Comparison of ENCODE assay signal across 29 cellular contexts in the genomic region with DNA sequence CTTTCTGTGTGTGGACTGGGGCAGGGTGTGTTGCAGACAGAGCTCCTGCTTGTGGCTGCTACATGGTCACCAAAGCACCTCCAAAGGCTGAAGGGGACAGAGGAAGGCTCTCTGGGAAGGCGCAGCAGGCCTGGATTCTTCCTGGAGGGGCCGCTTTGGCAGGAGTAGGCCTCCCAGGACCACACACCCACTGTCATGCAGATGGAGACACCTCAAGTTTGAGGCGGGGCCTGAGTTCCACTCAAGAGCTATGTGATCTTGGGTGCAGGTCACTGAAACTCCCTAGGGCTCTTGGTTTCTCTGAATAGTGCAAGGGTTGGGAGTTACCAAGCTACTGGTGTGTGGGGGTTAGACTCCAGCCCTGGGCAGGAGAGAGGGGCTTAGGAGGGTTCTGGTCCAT. TPM values are rescaled to one million over a fixed set of nuclear protein-coding genes. Genes with fewer than 3 reads are reported as not detected.
"Had no signal": no experiment of that assay in that cellular context is flagged by ENCODE, and none has a peak within 500 bp of the region (broad histone marks: within the 10 kb centered on the region; RNA-seq: fewer than 3 reads in every experiment).

No MANE protein-coding gene starts in this region.

- ATAC-seq: activated naive CD4-positive, alpha-beta T cell treated with anti-CD3 and anti-CD28 coated beads, Interleukin-2, amount 50 U/mL, for 72 hours; activated naive CD8-positive, alpha-beta T cell treated with anti-CD3 and anti-CD28 coated beads, Interleukin-2, amount 50 U/mL, for 24 hours; activated T-cell treated with anti-CD3 and anti-CD28 coated beads, Interleukin-2, amount 50 U/mL, for 4 hours; body of pancreas; PC-3; T-helper 17 cell had no signal

- H3K27ac Mint-ChIP-seq: activated B cell treated with CpG ODN at 0.5 μM for 24 hours; activated CD4-positive, alpha-beta T cell treated with anti-CD3 and anti-CD28 coated beads, Interleukin-2, amount 10 ng/mL, durations not matched to agents 24 days and 14 days; activated naive CD4-positive, alpha-beta T cell treated with anti-CD3 and anti-CD28 coated beads, Interleukin-2, amount 50 U/mL, for 72 hours; activated naive CD8-positive, alpha-beta T cell treated with anti-CD3 and anti-CD28 coated beads, Interleukin-2, amount 50 U/mL, for 24 hours; T-helper 17 cell had no signal

- H3K36me3 Mint-ChIP-seq: activated naive CD4-positive, alpha-beta T cell treated with anti-CD3 and anti-CD28 coated beads, Interleukin-2, amount 50 U/mL, for 72 hours had no signal

- H3K27me3 Mint-ChIP-seq: activated B cell treated with CpG ODN at 0.5 μM for 24 hours; activated CD4-positive, alpha-beta T cell treated with anti-CD3 and anti-CD28 coated beads, Interleukin-2, amount 10 ng/mL, durations not matched to agents 24 days and 14 days; activated naive CD8-positive, alpha-beta T cell treated with anti-CD3 and anti-CD28 coated beads, Interleukin-2, amount 50 U/mL, for 24 hours; T-helper 17 cell had no signal

- H3K4me3 ChIP-seq: ascending aorta, body of pancreas had no signal

- H3K27me3 ChIP-seq: ascending aorta, body of pancreas had no signal

- H3K4me1 Mint-ChIP-seq: activated B cell treated with CpG ODN at 0.5 μM for 24 hours; activated CD4-positive, alpha-beta T cell treated with anti-CD3 and anti-CD28 coated beads, Interleukin-2, amount 10 ng/mL, durations not matched to agents 24 days and 14 days; activated naive CD8-positive, alpha-beta T cell treated with anti-CD3 and anti-CD28 coated beads, Interleukin-2, amount 50 U/mL, for 24 hours had no signal

- H3K9me3 Mint-ChIP-seq: activated B cell treated with CpG ODN at 0.5 μM for 24 hours; activated CD4-positive, alpha-beta T cell treated with anti-CD3 and anti-CD28 coated beads, Interleukin-2, amount 10 ng/mL, durations not matched to agents 24 days and 14 days; activated naive CD4-positive, alpha-beta T cell treated with anti-CD3 and anti-CD28 coated beads, Interleukin-2, amount 50 U/mL, for 72 hours; activated naive CD8-positive, alpha-beta T cell treated with anti-CD3 and anti-CD28 coated beads, Interleukin-2, amount 50 U/mL, for 24 hours; activated T-cell treated with anti-CD3 and anti-CD28 coated beads, Interleukin-2, amount 50 U/mL, for 4 hours had no signal

- H3K4me1 ChIP-seq: ascending aorta had no signal

- DNase-seq: activated B cell treated with CpG ODN at 0.5 μM for 24 hours; activated CD4-positive, alpha-beta T cell treated with anti-CD3 and anti-CD28 coated beads for 1 hour; activated CD4-positive, alpha-beta T cell treated with anti-CD3 and anti-CD28 coated beads, Interleukin-2, amount 10 ng/mL, durations not matched to agents 24 days and 14 days; activated CD4-positive, alpha-beta T cell treated with anti-CD3 and anti-CD28 coated beads, Interleukin-2, amount 50 U/mL, for 48 hours; activated CD8-positive, alpha-beta memory T cell treated with anti-CD3 and anti-CD28 coated beads for 24 hours; activated effector memory CD4-positive, alpha-beta T cell treated with anti-CD3 and anti-CD28 coated beads, Interleukin-2, amount 50 U/mL, for 16 hours; activated naive CD4-positive, alpha-beta T cell treated with Interleukin-2 at 50 U/mL for 16 hours; activated naive CD8-positive, alpha-beta T cell treated with anti-CD3 and anti-CD28 coated beads, Interleukin-2, amount 50 U/mL, for 24 hours; activated T-cell treated with anti-CD3 and anti-CD28 coated beads, Interleukin-2, amount 50 U/mL, for 4 hours; amniotic stem cell; body of pancreas; central memory CD4-positive, alpha-beta T cell; Karpas-422; MM.1S; NCI-H1105; NCI-H1436; NCI-H1694 treated with DMSO at 0.1 percent for 48 hours; NCI-H2029 treated with DMSO at 0.1 percent for 48 hours; NCI-H345; NCI-H510A; NCI-H526 treated with DMSO at 0.1 percent for 48 hours; NCI-H82; NK-92 treated with Interleukin-12 subunit alpha and Interleukin-12 subunit beta, amount 100 ng/mL, for 24 hours; PC-3; SHP77 treated with DMSO at 0.1 percent for 48 hours; T-helper 17 cell; T-helper 9 cell had no signal

- H3K4me3 Mint-ChIP-seq: activated B cell treated with CpG ODN at 0.5 μM for 24 hours; activated CD4-positive, alpha-beta T cell treated with anti-CD3 and anti-CD28 coated beads, Interleukin-2, amount 10 ng/mL, durations not matched to agents 24 days and 14 days; activated naive CD8-positive, alpha-beta T cell treated with anti-CD3 and anti-CD28 coated beads, Interleukin-2, amount 50 U/mL, for 24 hours; activated T-cell treated with anti-CD3 and anti-CD28 coated beads, Interleukin-2, amount 50 U/mL, for 4 hours; T-helper 17 cell had no signal

- H3K27ac ChIP-seq: ascending aorta, body of pancreas had no signal

- H3K36me3 ChIP-seq: ascending aorta had no signal

RNA-seq across cellular contexts. Expression of a gene that starts 27.9 kb away (rescaled TPM):
- total RNA-seq: ascending aorta, PC-3 had no signal
